In the genomic region with DNA sequence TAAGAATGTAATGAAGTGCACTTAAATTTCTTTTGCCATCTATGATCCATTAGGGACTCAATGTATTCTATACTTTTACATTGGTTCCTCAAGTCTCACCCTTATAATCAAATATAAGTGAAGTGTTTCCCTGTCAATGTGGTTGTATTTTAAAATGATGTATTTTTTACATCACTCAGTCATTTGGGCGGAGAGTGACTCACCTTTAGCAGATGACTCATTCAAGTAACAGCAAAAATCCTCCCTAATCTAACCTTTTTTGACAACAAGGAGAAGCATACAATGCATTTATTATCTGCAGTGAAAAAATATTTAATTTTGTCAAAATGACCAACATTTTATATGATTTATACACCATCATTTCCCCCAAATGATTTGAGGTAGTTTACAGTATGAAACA, we compare ENCODE assay signal across 17 cellular contexts.
DNase-seq lines count a peak whose midpoint lies in the region; ATAC-seq and TF ChIP-seq lines count a peak whose summit lies in the region.
"Had no signal": no experiment of that assay in that cellular context is flagged by ENCODE, and none has a peak within 500 bp of the region (broad histone marks: within the 10 kb centered on the region; RNA-seq: fewer than 3 reads in every experiment).

No MANE protein-coding gene starts in this region.

- H3K27ac ChIP-seq in body of pancreas, result no peak overlapping the region
- H3K27ac ChIP-seq: esophagus squamous epithelium had no signal

- H3K9me3 Mint-ChIP-seq in stimulated activated naive CD8-positive, alpha-beta T cell treated with anti-CD3 and anti-CD28 coated beads, Interleukin-15, amount 100 ng/mL, for 72 hours, result no peaks in the 10 kb centered on the region
- H3K9me3 Mint-ChIP-seq: stimulated activated naive B cell treated with anti-CD40 and anti-IgM and Interleukin-4, amounts not matched to agents 10 μg/mL and 1 μg/mL and 100 μg/mL, for 72 hours had no signal

- peak; percentile 67 for ATAC-seq in stimulated activated naive CD8-positive, alpha-beta T cell treated with anti-CD3 and anti-CD28 coated beads, Interleukin-15, amount 100 ng/mL, for 72 hours
- ATAC-seq in body of pancreas (no peak), HG03521 (IDR thresholded peaks at IDR 0.05; ENCODE audit: unreplicated experiment) (no peak)
- ATAC-seq: HepG2; stimulated activated naive B cell treated with anti-CD40 and anti-IgM and Interleukin-4, amounts not matched to agents 10 μg/mL and 1 μg/mL and 100 μg/mL, for 72 hours had no signal

- DNase-seq in stimulated activated CD4-positive, alpha-beta T cell treated with anti-CD3 and anti-CD28 coated beads, Interleukin-15, amount 100 ng/mL, for 24 hours, result peak; percentile 5
- no peak for DNase-seq in stimulated activated CD4-positive, alpha-beta T cell treated with anti-CD3 and anti-CD28 coated beads, Interleukin-4, amount 100 ng/mL, for 1 hour
- peak; percentile 58 for DNase-seq in NCI-H226
- peak; percentile 33 for DNase-seq in choroid plexus epithelial cell (ENCODE audit: low read depth)
- DNase-seq in stimulated activated naive CD8-positive, alpha-beta T cell treated with anti-CD3 and anti-CD28 coated beads, Interleukin-15, amount 100 ng/mL, for 72 hours, result no peak
- DNase-seq in body of pancreas, result no peak
- no peak for DNase-seq in superior temporal gyrus (ENCODE audit: extremely low spot score)
- DNase-seq: activated CD4-positive, CD25-positive, alpha-beta regulatory T cell treated with anti-CD3 and anti-CD28 coated beads, Interleukin-2, amount 50 U/mL, for 72 hours; activated gamma-delta T cell; BE2C; DND-41; esophagus squamous epithelium; NCI-H1694; posterior cingulate gyrus; stimulated activated naive B cell treated with anti-CD40 and anti-IgM and Interleukin-4, amounts not matched to agents 10 μg/mL and 1 μg/mL and 100 μg/mL, for 72 hours had no signal

- H3K4me3 Mint-ChIP-seq in stimulated activated naive CD8-positive, alpha-beta T cell treated with anti-CD3 and anti-CD28 coated beads, Interleukin-15, amount 100 ng/mL, for 72 hours, result no peak overlapping the region
- H3K4me3 Mint-ChIP-seq: stimulated activated naive B cell treated with anti-CD40 and anti-IgM and Interleukin-4, amounts not matched to agents 10 μg/mL and 1 μg/mL and 100 μg/mL, for 72 hours had no signal

- no peaks in the 10 kb centered on the region for H3K4me1 Mint-ChIP-seq in stimulated activated naive CD8-positive, alpha-beta T cell treated with anti-CD3 and anti-CD28 coated beads, Interleukin-15, amount 100 ng/mL, for 72 hours
- H3K4me1 Mint-ChIP-seq: stimulated activated naive B cell treated with anti-CD40 and anti-IgM and Interleukin-4, amounts not matched to agents 10 μg/mL and 1 μg/mL and 100 μg/mL, for 72 hours had no signal

- WGBS in body of pancreas, 2 donors, result 85 to 92% methylated on average over 1 of the region's 1 CpG

- no peaks in the 10 kb centered on the region for H3K9me3 ChIP-seq in body of pancreas
- H3K9me3 ChIP-seq: BE2C, esophagus squamous epithelium had no signal

- no peaks in the 10 kb centered on the region for H3K27me3 Mint-ChIP-seq in stimulated activated naive CD8-positive, alpha-beta T cell treated with anti-CD3 and anti-CD28 coated beads, Interleukin-15, amount 100 ng/mL, for 72 hours
- H3K27me3 Mint-ChIP-seq: stimulated activated naive B cell treated with anti-CD40 and anti-IgM and Interleukin-4, amounts not matched to agents 10 μg/mL and 1 μg/mL and 100 μg/mL, for 72 hours had no signal

- H3K4me3 ChIP-seq in choroid plexus epithelial cell (ENCODE audit: low read depth, low read length), result no peak overlapping the region
- no peak overlapping the region for H3K4me3 ChIP-seq in body of pancreas
- H3K4me3 ChIP-seq: esophagus squamous epithelium had no signal

- TF ChIP-seq POLR2A in body of pancreas (IDR thresholded peaks at IDR 0.05), result no peak

- intact Hi-C loops in body of pancreas (cut with DNase I), result no loop called here

- H3K4me1 ChIP-seq in body of pancreas, result no peaks in the 10 kb centered on the region
- H3K4me1 ChIP-seq: BE2C, esophagus squamous epithelium had no signal

- no peak overlapping the region for H3K27ac Mint-ChIP-seq in stimulated activated naive CD8-positive, alpha-beta T cell treated with anti-CD3 and anti-CD28 coated beads, Interleukin-15, amount 100 ng/mL, for 72 hours
- H3K27ac Mint-ChIP-seq: stimulated activated naive B cell treated with anti-CD40 and anti-IgM and Interleukin-4, amounts not matched to agents 10 μg/mL and 1 μg/mL and 100 μg/mL, for 72 hours had no signal

- TF ChIP-seq CTCF in choroid plexus epithelial cell (conservative IDR thresholded peaks at IDR 0.05; ENCODE audit: low read depth, low read length) (no peak), body of pancreas (IDR thresholded peaks at IDR 0.05) (no peak)

- H3K36me3 ChIP-seq in body of pancreas (replicated peaks in 1 of 2; ENCODE audit: insufficient read depth in 1 of 2, low read depth in 2 of 2), result no peaks in the 10 kb centered on the region
- H3K36me3 ChIP-seq: BE2C had no signal

- H3K27me3 ChIP-seq in body of pancreas, result no peaks in the 10 kb centered on the region
- H3K27me3 ChIP-seq: BE2C, esophagus squamous epithelium had no signal

Comparison
In these comparisons a context has a peak if more than half of its experiments do, and no peak if none do; other contexts are left out.
1. DNase-seq: peak in stimulated activated CD4-positive, alpha-beta T cell treated with anti-CD3 and anti-CD28 coated beads, Interleukin-15, amount 100 ng/mL, for 24 hours (single experiment), NCI-H226 (single experiment) and choroid plexus epithelial cell (single experiment); none in stimulated activated CD4-positive, alpha-beta T cell treated with anti-CD3 and anti-CD28 coated beads, Interleukin-4, amount 100 ng/mL, for 1 hour (single experiment), stimulated activated naive CD8-positive, alpha-beta T cell treated with anti-CD3 and anti-CD28 coated beads, Interleukin-15, amount 100 ng/mL, for 72 hours (0 of 2), body of pancreas (0 of 4) and superior temporal gyrus (single experiment).